In genomic region chr5:149439899-149440655, GRCh38 we compare ENCODE assay signal across 8 cellular contexts.
DNase-seq lines count a peak whose midpoint lies in the region; ATAC-seq and TF ChIP-seq lines count a peak whose summit lies in the region.

No MANE protein-coding gene starts in this region.

- TF ChIP-seq POLR2A in prostate gland (IDR thresholded peaks at IDR 0.05), result no peak
- TF ChIP-seq POLR2A in ovary (IDR thresholded peaks at IDR 0.05), result no peak

- intact Hi-C loops in prostate gland (cut with DNase I) (loop anchor here (5.0 kb wide), 2 partner anchors 73 to 177 kb away; no protein-coding TSS in a partner anchor), ovary (cut with DNase I) (loop anchor here in 1 of 4 donors (5.0 kb wide), 1 partner anchor 107 kb away; no protein-coding TSS in a partner anchor)

- H3K9me3 ChIP-seq in prostate gland, result no peaks in the 10 kb centered on the region
- H3K9me3 ChIP-seq in ovary, result no peaks in the 10 kb centered on the region

- H3K27me3 ChIP-seq in prostate gland (replicated peaks; ENCODE audit: insufficient read depth), result no peaks in the 10 kb centered on the region
- H3K27me3 ChIP-seq in ovary, result no peaks in the 10 kb centered on the region

- H3K4me3 ChIP-seq in prostate gland (no peak overlapping the region), ovary (no peak overlapping the region)

- DNase-seq in NOMO-1 treated with DMSO at 0.1 percent for 48 hours (lab: John Stamatoyannopoulos, UW; ENCODE audit: unreplicated experiment), result peak; percentile 29
- DNase-seq in NOMO-1 treated with dmso at 0.1 percent for 144 hours (lab: John Stamatoyannopoulos, UW; ENCODE audit: unreplicated experiment), result no peak
- DNase-seq in NCI-H82 (lab: John Stamatoyannopoulos, UW), result peak; percentile 85
- DNase-seq in dermis blood vessel endothelial cell, result peak; percentile 75
- DNase-seq in prostate gland (ENCODE audit: low spot score), result peak; percentile 91
- DNase-seq in ovary, result no peak

- H3K36me3 ChIP-seq in prostate gland, result no peaks in the 10 kb centered on the region
- H3K36me3 ChIP-seq in ovary, result no peaks in the 10 kb centered on the region

- TF ChIP-seq EP300 in ovary (IDR thresholded peaks at IDR 0.05), result no peak

- H3K4me1 ChIP-seq in prostate gland (replicated peaks), result peaks cover 13% of the 10 kb centered on the region
- H3K4me1 ChIP-seq in ovary (ENCODE audit: insufficient read depth), result peaks cover 7% of the 10 kb centered on the region

- TF ChIP-seq CTCF in prostate gland (IDR thresholded peaks at IDR 0.05) (peak; percentile 22 to 83 (median 66)), ovary (IDR thresholded peaks at IDR 0.05) (no peak)

- no peak for ATAC-seq in HG03457 (IDR thresholded peaks at IDR 0.05; ENCODE audit: unreplicated experiment)
- ATAC-seq in HG03139 (IDR thresholded peaks at IDR 0.05; ENCODE audit: unreplicated experiment), result no peak

- peak overlapping the region; percentile 75 to 86 for H3K27ac ChIP-seq in prostate gland
- no peak overlapping the region for H3K27ac ChIP-seq in ovary

- WGBS in prostate gland, result 48% methylated on average over 10 of the region's 10 CpGs
- WGBS in ovary, 3 donors, result 63 to 78% (median 71%) methylated on average over 10 of the region's 10 CpGs

Comparison
In these comparisons a context has a peak if more than half of its experiments do, and no peak if none do; other contexts are left out.
1. DNase-seq: peak in NOMO-1 treated with DMSO at 0.1 percent for 48 hours (single experiment), NCI-H82 (single experiment), dermis blood vessel endothelial cell (single experiment) and prostate gland (single experiment); none in NOMO-1 treated with dmso at 0.1 percent for 144 hours (single experiment) and ovary (0 of 5).
2. H3K27ac ChIP-seq: peak in prostate gland (2 of 2); none in ovary (0 of 2).
3. CTCF ChIP-seq: peak in prostate gland (4 of 4); none in ovary (0 of 3).